Comparison of ENCODE assay signal across 23 cellular contexts in genomic region chr7:130513447-130513846, GRCh38.
"Had no signal": no experiment of that assay in that cellular context is flagged by ENCODE, and none has a peak within 500 bp of the region (broad histone marks: within the 10 kb centered on the region; RNA-seq: fewer than 3 reads in every experiment).

No MANE protein-coding gene starts in this region.

- ATAC-seq: HepG2 had no signal

- H3K4me1 ChIP-seq: SJSA1 had no signal

- H3K4me3 ChIP-seq: MG63, SJSA1, SK-N-MC had no signal

- H3K9me3 ChIP-seq: MG63, SJSA1 had no signal

- H3K36me3 ChIP-seq: MG63 had no signal

- DNase-seq: IMR-90, Karpas-422, KG1, MG63, NCI-H1048, NCI-H1105, NCI-H1417, NCI-H1436 treated with DMSO at 0.1 percent for 48 hours, NCI-H1694, NCI-H187 treated with DMSO at 0.1 percent for 48 hours, NCI-H2029 treated with DMSO at 0.1 percent for 48 hours, NCI-H2107, NCI-H2227 treated with DMSO at 0.1 percent for 48 hours, NCI-H510A, NCI-H524 treated with DMSO at 0.1 percent for 48 hours, NCI-H69, NCI-H774, Right ventricle myocardium superior, RPMI8226, SIG-M5 had no signal
